In the genomic region with DNA sequence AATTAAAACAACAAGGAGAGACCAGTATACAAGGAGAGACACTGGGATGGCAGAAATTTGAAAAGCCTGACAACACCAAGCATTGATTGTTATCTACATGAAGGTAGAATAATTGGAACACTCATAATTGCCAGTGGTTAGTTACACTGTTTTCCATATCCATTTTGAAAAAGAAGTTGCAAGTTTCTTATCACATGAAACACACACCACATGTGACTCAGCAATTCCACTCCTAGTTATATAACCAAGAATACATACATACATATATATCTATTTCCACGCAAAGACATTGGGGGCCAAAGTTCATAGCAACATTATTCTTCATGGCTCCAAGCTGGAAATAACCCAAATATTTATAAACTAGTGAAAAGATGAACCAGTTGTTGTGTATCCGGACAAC, we compare ENCODE assay signal across 1 cellular context.
TF ChIP-seq lines count a peak whose summit lies in the region.

No MANE protein-coding gene starts in this region.

TF ChIP-seq in K562, 482 proteins besides CTCF, POLR2A, EP300 and RAD21 (continued from another document):
- TF ChIP-seq, protein P1, sequence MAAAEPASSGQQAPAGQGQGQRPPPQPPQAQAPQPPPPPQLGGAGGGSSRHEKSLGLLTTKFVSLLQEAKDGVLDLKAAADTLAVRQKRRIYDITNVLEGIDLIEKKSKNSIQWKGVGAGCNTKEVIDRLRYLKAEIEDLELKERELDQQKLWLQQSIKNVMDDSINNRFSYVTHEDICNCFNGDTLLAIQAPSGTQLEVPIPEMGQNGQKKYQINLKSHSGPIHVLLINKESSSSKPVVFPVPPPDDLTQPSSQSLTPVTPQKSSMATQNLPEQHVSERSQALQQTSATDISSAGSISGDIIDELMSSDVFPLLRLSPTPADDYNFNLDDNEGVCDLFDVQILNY (CRISPR knock-in tag; IDR thresholded peaks at IDR 0.05), result no peak
- TF ChIP-seq BACH1 (tag; IDR thresholded peaks at IDR 0.05) (peak; percentile 80; the same call in 1 of the 2 replicates), TRIM24 (IDR thresholded peaks at IDR 0.05) (peak; percentile 66 to 74), NR2C1 (IDR thresholded peaks at IDR 0.05) (peak; percentile 64), NR2C1 (tag; IDR thresholded peaks at IDR 0.05) (peak; percentile 53), CHAMP1 (IDR thresholded peaks at IDR 0.05) (peak; percentile 66), ARID3A (IDR thresholded peaks at IDR 0.05; ENCODE audit: borderline replicate concordance, low read depth, low read length) (peak; percentile 70; the same call in 1 of the 2 replicates), XRCC4 (IDR thresholded peaks at IDR 0.05; ENCODE audit: extremely low read depth, insufficient read depth, insufficient read length) (no peak), CHD1 (IDR thresholded peaks at IDR 0.05; ENCODE audit: low read length) (no peak), PML (IDR thresholded peaks at IDR 0.05; ENCODE audit: low read length) (peak; percentile 39; the same call in 1 of the 2 replicates), EP400 (IDR thresholded peaks at IDR 0.05) (peak; percentile 28; the same call in 1 of the 2 replicates), JUND (IDR thresholded peaks at IDR 0.05; ENCODE audit: borderline replicate concordance, low read depth, low read length) (peak; percentile 58; the same call in 1 of the 2 replicates), JUND (tag; IDR thresholded peaks at IDR 0.05; ENCODE audit: borderline replicate concordance, low read depth, low read length) (peak; percentile 68; the same call in 2 of the 3 replicates), MAFF (IDR thresholded peaks at IDR 0.05; ENCODE audit: low read length) (peak; percentile 93), NFIC (IDR thresholded peaks at IDR 0.05) (peak; percentile 35), ARID1B (IDR thresholded peaks at IDR 0.05) (peak; percentile 90), HDAC3 (IDR thresholded peaks at IDR 0.05; ENCODE audit: borderline replicate concordance, partially characterized antibody) (peak; percentile 42), MAFK (IDR thresholded peaks at IDR 0.05; ENCODE audit: low read length) (peak; percentile 88; the same call in 1 of the 2 replicates), FOSL1 (tag; conservative IDR thresholded peaks at IDR 0.05) (peak; percentile 87), NFATC3 (IDR thresholded peaks at IDR 0.05) (peak; percentile 74; the same call in 1 of the 2 replicates), SMARCA4 (IDR thresholded peaks at IDR 0.05) (peak; percentile 85), SMARCC2 (IDR thresholded peaks at IDR 0.05; ENCODE audit: low read depth) (peak; percentile 66; the same call in 1 of the 2 replicates), ADNP (tag; IDR thresholded peaks at IDR 0.05) (no peak), NR2C2 (CRISPR knock-in tag; IDR thresholded peaks at IDR 0.05) (no peak), NR2C2 (tag; IDR thresholded peaks at IDR 0.05) (peak; percentile 56; the same call in 1 of the 2 replicates), NFE2 (IDR thresholded peaks at IDR 0.05; ENCODE audit: low read depth) (peak; percentile 92), FOXK2 (conservative IDR thresholded peaks at IDR 0.05 in 1 of 2, IDR thresholded peaks at IDR 0.05 in 1 of 2; ENCODE audit: low read depth in 2 of 2) (peak; percentile 41 to 54; a peak in 3 of 4 replicates), DPF2 (IDR thresholded peaks at IDR 0.05) (peak; percentile 85), CBFA2T3 (IDR thresholded peaks at IDR 0.05) (peak; percentile 77), ZEB2 (IDR thresholded peaks at IDR 0.05) (peak; percentile 59; the same call in 1 of the 2 replicates), ZNF316 (IDR thresholded peaks at IDR 0.05) (peak; percentile 97), CBX8 (IDR thresholded peaks at IDR 0.05; ENCODE audit: borderline replicate concordance, extremely low read depth, low read depth, low read length, poor library complexity, severe bottlenecking) (no peak), MAFG (tag; conservative IDR thresholded peaks at IDR 0.05) (peak; percentile 97), GATAD2B (IDR thresholded peaks at IDR 0.05; ENCODE audit: borderline replicate concordance) (0 out of 2 replicates have a peak, but pooled peaks have one; percentile 62), C11orf30 (IDR thresholded peaks at IDR 0.05; ENCODE audit: low read depth) (peak; percentile 89), RCOR1 (IDR thresholded peaks at IDR 0.05; ENCODE audit: borderline replicate concordance in 1 of 2, low read depth in 2 of 2, low read length in 2 of 2) (peak in 1 of 2 experiments; percentile 4; a peak in 1 of 4 replicates), MTA2 (IDR thresholded peaks at IDR 0.05; ENCODE audit: low read depth) (peak; percentile 49; the same call in 1 of the 2 replicates), FOXM1 (IDR thresholded peaks at IDR 0.05; ENCODE audit: low read depth) (peak; percentile 69), FOXM1 (CRISPR knock-in tag; IDR thresholded peaks at IDR 0.05; ENCODE audit: low read depth) (no peak), NFRKB (IDR thresholded peaks at IDR 0.05; ENCODE audit: low read depth) (no peak), TEAD4 (IDR thresholded peaks at IDR 0.05; ENCODE audit: low read length) (peak; percentile 77), TEAD4 (CRISPR knock-in tag; IDR thresholded peaks at IDR 0.05; ENCODE audit: borderline replicate concordance) (no peak), SOX6 (IDR thresholded peaks at IDR 0.05) (peak; percentile 81), TAL1 (IDR thresholded peaks at IDR 0.05) (peak; percentile 71), MYBL2 (IDR thresholded peaks at IDR 0.05; ENCODE audit: low read depth) (peak; percentile 58; the same call in 1 of the 2 replicates), MYBL2 (CRISPR knock-in tag; IDR thresholded peaks at IDR 0.05; ENCODE audit: borderline replicate concordance) (no peak), CBFA2T2 (conservative IDR thresholded peaks at IDR 0.05) (peak; percentile 61), ZNF324 (CRISPR knock-in tag; IDR thresholded peaks at IDR 0.05) (no peak), HNRNPL (IDR thresholded peaks at IDR 0.05; ENCODE audit: low read depth, low read length) (no peak), SMARCE1 (IDR thresholded peaks at IDR 0.05) (peak; percentile 72), MBD2 (IDR thresholded peaks at IDR 0.05; ENCODE audit: borderline replicate concordance, low read depth) (no peak), CXXC5 (CRISPR knock-in tag; IDR thresholded peaks at IDR 0.05) (peak; percentile 40; the same call in 1 of the 2 replicates), TCF3 (CRISPR knock-in tag; IDR thresholded peaks at IDR 0.05) (peak; percentile 72), TBL1XR1 (IDR thresholded peaks at IDR 0.05; ENCODE audit: low read length in 2 of 2) (0 out of 4 replicates have a peak, but pooled peaks of 1 of the 2 experiments have one; percentile 27), TCFL5 (CRISPR knock-in tag; conservative IDR thresholded peaks at IDR 0.05) (no peak), PKNOX1 (IDR thresholded peaks at IDR 0.05) (no peak)
- TF ChIP-seq, protein P2, sequence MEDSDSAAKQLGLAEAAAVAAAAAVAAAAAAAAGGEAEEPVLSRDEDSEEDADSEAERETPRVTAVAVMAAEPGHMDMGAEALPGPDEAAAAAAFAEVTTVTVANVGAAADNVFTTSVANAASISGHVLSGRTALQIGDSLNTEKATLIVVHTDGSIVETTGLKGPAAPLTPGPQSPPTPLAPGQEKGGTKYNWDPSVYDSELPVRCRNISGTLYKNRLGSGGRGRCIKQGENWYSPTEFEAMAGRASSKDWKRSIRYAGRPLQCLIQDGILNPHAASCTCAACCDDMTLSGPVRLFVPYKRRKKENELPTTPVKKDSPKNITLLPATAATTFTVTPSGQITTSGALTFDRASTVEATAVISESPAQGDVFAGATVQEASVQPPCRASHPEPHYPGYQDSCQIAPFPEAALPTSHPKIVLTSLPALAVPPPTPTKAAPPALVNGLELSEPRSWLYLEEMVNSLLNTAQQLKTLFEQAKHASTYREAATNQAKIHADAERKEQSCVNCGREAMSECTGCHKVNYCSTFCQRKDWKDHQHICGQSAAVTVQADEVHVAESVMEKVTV (CRISPR knock-in tag; IDR thresholded peaks at IDR 0.05), result no peak
- TF ChIP-seq, protein P3, sequence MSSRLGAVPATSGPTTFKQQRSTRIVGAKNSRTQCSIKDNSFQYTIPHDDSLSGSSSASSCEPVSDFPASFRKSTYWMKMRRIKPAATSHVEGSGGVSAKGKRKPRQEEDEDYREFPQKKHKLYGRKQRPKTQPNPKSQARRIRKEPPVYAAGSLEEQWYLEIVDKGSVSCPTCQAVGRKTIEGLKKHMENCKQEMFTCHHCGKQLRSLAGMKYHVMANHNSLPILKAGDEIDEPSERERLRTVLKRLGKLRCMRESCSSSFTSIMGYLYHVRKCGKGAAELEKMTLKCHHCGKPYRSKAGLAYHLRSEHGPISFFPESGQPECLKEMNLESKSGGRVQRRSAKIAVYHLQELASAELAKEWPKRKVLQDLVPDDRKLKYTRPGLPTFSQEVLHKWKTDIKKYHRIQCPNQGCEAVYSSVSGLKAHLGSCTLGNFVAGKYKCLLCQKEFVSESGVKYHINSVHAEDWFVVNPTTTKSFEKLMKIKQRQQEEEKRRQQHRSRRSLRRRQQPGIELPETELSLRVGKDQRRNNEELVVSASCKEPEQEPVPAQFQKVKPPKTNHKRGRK (tag; IDR thresholded peaks at IDR 0.05), result no peak
- TF ChIP-seq, protein P4, sequence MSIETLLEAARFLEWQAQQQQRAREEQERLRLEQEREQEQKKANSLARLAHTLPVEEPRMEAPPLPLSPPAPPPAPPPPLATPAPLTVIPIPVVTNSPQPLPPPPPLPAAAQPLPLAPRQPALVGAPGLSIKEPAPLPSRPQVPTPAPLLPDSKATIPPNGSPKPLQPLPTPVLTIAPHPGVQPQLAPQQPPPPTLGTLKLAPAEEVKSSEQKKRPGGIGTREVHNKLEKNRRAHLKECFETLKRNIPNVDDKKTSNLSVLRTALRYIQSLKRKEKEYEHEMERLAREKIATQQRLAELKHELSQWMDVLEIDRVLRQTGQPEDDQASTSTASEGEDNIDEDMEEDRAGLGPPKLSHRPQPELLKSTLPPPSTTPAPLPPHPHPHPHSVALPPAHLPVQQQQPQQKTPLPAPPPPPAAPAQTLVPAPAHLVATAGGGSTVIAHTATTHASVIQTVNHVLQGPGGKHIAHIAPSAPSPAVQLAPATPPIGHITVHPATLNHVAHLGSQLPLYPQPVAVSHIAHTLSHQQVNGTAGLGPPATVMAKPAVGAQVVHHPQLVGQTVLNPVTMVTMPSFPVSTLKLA (conservative IDR thresholded peaks at IDR 0.05), result 0 out of 4 replicates have a peak, but pooled peaks have one; percentile 19 to 38
TF ChIP-seq in K562: peak in this region for 43.
